ENCODE assay signal across 8 cellular contexts in genomic region chr22:20155330-20156041, GRCh38. TPM values are rescaled to one million over a fixed set of nuclear protein-coding genes. Genes with fewer than 3 reads are reported as not detected.
DNase-seq lines count a peak whose midpoint lies in the region; ATAC-seq and TF ChIP-seq lines count a peak whose summit lies in the region.

No MANE protein-coding gene starts in this region.

- H3K4me1 Mint-ChIP-seq in CD14-positive monocyte, result peaks cover 10% of the 10 kb centered on the region

- H3K27ac ChIP-seq in lower lobe of right lung (no peak overlapping the region), coronary artery (no peak overlapping the region)

- no peak overlapping the region for H3K4me3 Mint-ChIP-seq in CD14-positive monocyte

- H3K27ac Mint-ChIP-seq in CD14-positive monocyte, result no peak overlapping the region

- H3K36me3 Mint-ChIP-seq in CD14-positive monocyte, result no peaks in the 10 kb centered on the region

- DNase-seq in DMS53 (lab: John Stamatoyannopoulos, UW) (peak; percentile 91), NCI-H2029 (lab: John Stamatoyannopoulos, UW) (peak; percentile 65), astrocyte of the spinal cord (ENCODE audit: low read depth, low spot score) (peak; percentile 59), lower lobe of right lung (peak; percentile 71), CD14-positive monocyte (ENCODE audit: low spot score) (no peak), coronary artery (ENCODE audit: low spot score) (no peak), NK-92 (lab: John Stamatoyannopoulos, UW; ENCODE audit: unreplicated experiment) (no peak), activated gamma-delta T cell (lab: John Stamatoyannopoulos, UW) (no peak)

- peaks cover 7 to 29% (median 9%) of the 10 kb centered on the region in 3 donors for H3K27me3 Mint-ChIP-seq in CD14-positive monocyte (ENCODE audit: low read depth in 3 of 3)

- peak overlapping the region; percentile 41 for H3K4me3 ChIP-seq in astrocyte of the spinal cord (ENCODE audit: low read depth, low read length)
- H3K4me3 ChIP-seq in lower lobe of right lung, result peak overlapping the region; percentile 23
- no peak overlapping the region for H3K4me3 ChIP-seq in coronary artery

- H3K36me3 ChIP-seq in lower lobe of right lung, result no peaks in the 10 kb centered on the region

- ATAC-seq in lower lobe of right lung, result peak; percentile 31 to 47

- intact Hi-C loops in lower lobe of right lung (cut with DNase I) (loop anchor here (10.0 kb wide), 1 partner anchor 129 kb away; no protein-coding TSS in a partner anchor), CD14-positive monocyte (cut with micrococcal nuclease) (loop anchor here (2.0 to 5.0 kb wide), 2 partner anchors 112 to 129 kb away; partner anchors contain the start of gene RTN4R (in 2 of the 2))

- H3K9me3 Mint-ChIP-seq in CD14-positive monocyte, result no peaks in the 10 kb centered on the region

- in situ Hi-C loops in astrocyte of the spinal cord (cut with HindIII; ENCODE audit: low sequenced_read_pairs), result no loop called here

- TF ChIP-seq CTCF in astrocyte of the spinal cord (IDR thresholded peaks at IDR 0.05; ENCODE audit: low read depth, low read length), result no peak
- TF ChIP-seq CTCF in lower lobe of right lung (IDR thresholded peaks at IDR 0.05), result no peak
- TF ChIP-seq CTCF in CD14-positive monocyte (IDR thresholded peaks at IDR 0.05), result no peak
- no peak for TF ChIP-seq CTCF in coronary artery (IDR thresholded peaks at IDR 0.05)

- H3K9me3 ChIP-seq in lower lobe of right lung, result no peaks in the 10 kb centered on the region

- H3K27me3 ChIP-seq in lower lobe of right lung (ENCODE audit: low read depth), result peaks cover 20% of the 10 kb centered on the region

- H3K4me1 ChIP-seq in lower lobe of right lung, result no peaks in the 10 kb centered on the region

RNA-seq across cellular contexts. Expression of gene CCDC188, which starts 4.6 kb away (rescaled TPM):
- 0.77 TPM for total RNA-seq in lower lobe of right lung
- not detected for polyA plus RNA-seq in CD14-positive monocyte

RNA-seq across cellular contexts. Expression of gene ZDHHC8, which starts 23.9 kb away (rescaled TPM):
- 77.2 TPM for total RNA-seq in lower lobe of right lung
- polyA plus RNA-seq in CD14-positive monocyte, result 1 to 10 TPM in 1 of 2 donors, under 1 TPM in 1; 0.73 to 1.1 TPM

RNA-seq across cellular contexts. Expression of gene TRMT2A, which starts 38.5 kb away (rescaled TPM):
- total RNA-seq in lower lobe of right lung, result 70.4 TPM
- 10 to 100 TPM; 20.1 to 23.5 TPM for polyA plus RNA-seq in CD14-positive monocyte

RNA-seq across cellular contexts. Expression of gene RANBP1, which starts 39.6 kb away (rescaled TPM):
- total RNA-seq in lower lobe of right lung, result 58.3 TPM
- 10 to 100 TPM; 45.0 to 47.4 TPM for polyA plus RNA-seq in CD14-positive monocyte

Comparison
In these comparisons a context has a peak if more than half of its experiments do, and no peak if none do; other contexts are left out.
1. DNase-seq: peak in DMS53 (single experiment), NCI-H2029 (single experiment), astrocyte of the spinal cord (single experiment) and lower lobe of right lung (single experiment); none in CD14-positive monocyte (single experiment), coronary artery (single experiment), NK-92 (single experiment) and activated gamma-delta T cell (single experiment).